In the genomic region with DNA sequence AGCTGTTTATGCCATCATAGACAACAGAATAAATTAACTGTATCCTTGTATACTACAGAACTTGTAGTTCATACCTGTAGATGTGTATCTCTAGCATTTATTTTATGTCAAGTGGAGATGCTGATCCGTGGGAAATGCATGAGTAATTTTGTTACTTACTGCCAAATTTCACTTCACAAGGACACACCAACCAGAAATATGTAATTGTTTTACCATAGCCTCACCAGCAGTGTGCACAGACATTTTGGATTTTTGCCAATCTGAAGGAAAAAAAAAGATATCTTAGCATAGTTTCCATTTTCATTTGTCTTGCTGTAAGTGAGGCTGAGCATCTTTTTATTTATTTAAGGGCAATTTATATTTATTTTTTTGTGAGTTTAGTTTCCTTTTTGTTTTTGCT, we compare ENCODE assay signal across 13 cellular contexts.
DNase-seq lines count a peak whose midpoint lies in the region; TF ChIP-seq lines count a peak whose summit lies in the region.
"Had no signal": no experiment of that assay in that cellular context is flagged by ENCODE, and none has a peak within 500 bp of the region (broad histone marks: within the 10 kb centered on the region; RNA-seq: fewer than 3 reads in every experiment).

No MANE protein-coding gene starts in this region.

- no peaks in the 10 kb centered on the region for H3K4me1 Mint-ChIP-seq in endodermal cell
- H3K4me1 Mint-ChIP-seq: activated naive CD4-positive, alpha-beta T cell treated with anti-CD3 and anti-CD28 coated beads, Interleukin-2, amount 10 ng/mL, durations not matched to agents 7 days and 5 days had no signal

- H3K36me3 Mint-ChIP-seq in endodermal cell (ENCODE audit: low read depth), result no peaks in the 10 kb centered on the region
- H3K36me3 Mint-ChIP-seq: activated naive CD4-positive, alpha-beta T cell treated with anti-CD3 and anti-CD28 coated beads, Interleukin-2, amount 10 ng/mL, durations not matched to agents 7 days and 5 days had no signal

- peaks cover 7% of the 10 kb centered on the region for H3K9me3 Mint-ChIP-seq in endodermal cell

- H3K4me1 ChIP-seq in GM23248 (ENCODE audit: insufficient read depth), result peaks cover 11% of the 10 kb centered on the region
- H3K4me1 ChIP-seq in endodermal cell (ENCODE audit: control insufficient read depth, insufficient read depth, low read length), result no peaks in the 10 kb centered on the region
- H3K4me1 ChIP-seq: testis had no signal

- no peaks in the 10 kb centered on the region for H3K9me2 ChIP-seq in GM23248 (ENCODE audit: insufficient read depth)
- H3K9me2 ChIP-seq: SK-N-SH had no signal

- no peaks in the 10 kb centered on the region for H3K36me3 ChIP-seq in GM23248 (ENCODE audit: low read depth)
- no peaks in the 10 kb centered on the region for H3K36me3 ChIP-seq in endodermal cell (ENCODE audit: control insufficient read depth, insufficient read depth, low read length)

- TF ChIP-seq CTCF in endodermal cell (conservative IDR thresholded peaks at IDR 0.05), result no peak

- H3K9me3 ChIP-seq in GM23248 (ENCODE audit: low read depth), result no peaks in the 10 kb centered on the region
- H3K9me3 ChIP-seq in endodermal cell (ENCODE audit: control insufficient read depth, low read length), result no peaks in the 10 kb centered on the region
- H3K9me3 ChIP-seq: SK-N-SH, testis had no signal

- peak; percentile 83 for DNase-seq in GM23248
- DNase-seq in NCI-H2196 (lab: John Stamatoyannopoulos, UW; ENCODE audit: unreplicated experiment), result peak; percentile 53
- peak; percentile 1 to 3 for DNase-seq in dermis microvascular lymphatic vessel endothelial cell (ENCODE audit: low read depth in 2 of 2)
- peak; percentile 46 for DNase-seq in renal cortical epithelial cell (ENCODE audit: low read depth)
- DNase-seq in stimulated activated CD4-positive, alpha-beta T cell treated with anti-CD3 and anti-CD28 coated beads, Interleukin-4, amount 100 ng/mL, for 1 hour, result no peak
- DNase-seq in NCI-H510A (lab: John Stamatoyannopoulos, UW), result no peak
- no peak for DNase-seq in GM19238 (ENCODE audit: insufficient read length, low spot score)
- no peak for DNase-seq in endodermal cell
- DNase-seq: activated naive CD4-positive, alpha-beta T cell treated with anti-CD3 and anti-CD28 coated beads, Interleukin-2, amount 10 ng/mL, durations not matched to agents 7 days and 5 days; NCI-H146; NK-92 treated with Interleukin-12 subunit alpha and Interleukin-12 subunit beta, amount 100 ng/mL, for 24 hours; SK-N-SH; testis had no signal

- WGBS in GM23248 (ENCODE audit: low coverage in 1 of 2, low lambda C conversion rate in 2 of 2, missing lambda C conversion rate in 2 of 2), 2 experiments, result 4 to 5% methylated on average over 1 of the region's 1 CpG
- WGBS in endodermal cell (ENCODE audit: insufficient coverage in 1 of 2, insufficient read length in 1 of 2), 2 experiments, result no CpG with 5 or more reads among the region's 1 CpG

- H3K4me2 ChIP-seq in GM23248 (ENCODE audit: unreplicated experiment), result no peak overlapping the region
- H3K4me2 ChIP-seq: SK-N-SH had no signal

- peaks cover 13% of the 10 kb centered on the region for H3F3A ChIP-seq in GM23248 (ENCODE audit: insufficient read depth)

- no peak overlapping the region for H3K4me3 Mint-ChIP-seq in endodermal cell
- H3K4me3 Mint-ChIP-seq: activated naive CD4-positive, alpha-beta T cell treated with anti-CD3 and anti-CD28 coated beads, Interleukin-2, amount 10 ng/mL, durations not matched to agents 7 days and 5 days had no signal

- H3K27me3 Mint-ChIP-seq in endodermal cell (ENCODE audit: insufficient read depth), result peaks cover 6% of the 10 kb centered on the region
- H3K27me3 Mint-ChIP-seq: activated naive CD4-positive, alpha-beta T cell treated with anti-CD3 and anti-CD28 coated beads, Interleukin-2, amount 10 ng/mL, durations not matched to agents 7 days and 5 days had no signal

- in situ Hi-C loops in GM23248 (cut with MboI), result no loop called here

- H3K9ac ChIP-seq in GM23248, result no peak overlapping the region
- H3K9ac ChIP-seq in endodermal cell (ENCODE audit: extremely low read depth, low read length, poor library complexity, severe bottlenecking), result no peak overlapping the region
- H3K9ac ChIP-seq: SK-N-SH had no signal

- H3K79me2 ChIP-seq in GM23248 (ENCODE audit: insufficient read depth), result no peaks in the 10 kb centered on the region

- no peaks in the 10 kb centered on the region for H4K20me1 ChIP-seq in GM23248 (ENCODE audit: insufficient read depth)

- H3K4me3 ChIP-seq in GM23248 (no peak overlapping the region), endodermal cell (ENCODE audit: low read length) (no peak overlapping the region)
- H3K4me3 ChIP-seq: testis had no signal

- no peak overlapping the region for H2AFZ ChIP-seq in GM23248

- H3K27ac Mint-ChIP-seq in endodermal cell, result no peak overlapping the region
- H3K27ac Mint-ChIP-seq: activated naive CD4-positive, alpha-beta T cell treated with anti-CD3 and anti-CD28 coated beads, Interleukin-2, amount 10 ng/mL, durations not matched to agents 7 days and 5 days had no signal

- H3K27me3 ChIP-seq in GM23248 (replicated peaks; ENCODE audit: insufficient read depth) (no peaks in the 10 kb centered on the region), endodermal cell (ENCODE audit: control insufficient read depth, insufficient read depth, low read length, poor library complexity, severe bottlenecking) (no peaks in the 10 kb centered on the region)
- H3K27me3 ChIP-seq: testis had no signal

- H3K27ac ChIP-seq in GM23248, result no peak overlapping the region
- H3K27ac ChIP-seq in endodermal cell (ENCODE audit: low read depth, low read length), result no peak overlapping the region
- H3K27ac ChIP-seq: testis had no signal

Comparison
In these comparisons a context has a peak if more than half of its experiments do, and no peak if none do; other contexts are left out.
1. DNase-seq: peak in GM23248 (single experiment), NCI-H2196 (single experiment), dermis microvascular lymphatic vessel endothelial cell (2 of 2) and renal cortical epithelial cell (single experiment); none in stimulated activated CD4-positive, alpha-beta T cell treated with anti-CD3 and anti-CD28 coated beads, Interleukin-4, amount 100 ng/mL, for 1 hour (single experiment), NCI-H510A (single experiment), GM19238 (single experiment) and endodermal cell (single experiment).